In the genomic region with DNA sequence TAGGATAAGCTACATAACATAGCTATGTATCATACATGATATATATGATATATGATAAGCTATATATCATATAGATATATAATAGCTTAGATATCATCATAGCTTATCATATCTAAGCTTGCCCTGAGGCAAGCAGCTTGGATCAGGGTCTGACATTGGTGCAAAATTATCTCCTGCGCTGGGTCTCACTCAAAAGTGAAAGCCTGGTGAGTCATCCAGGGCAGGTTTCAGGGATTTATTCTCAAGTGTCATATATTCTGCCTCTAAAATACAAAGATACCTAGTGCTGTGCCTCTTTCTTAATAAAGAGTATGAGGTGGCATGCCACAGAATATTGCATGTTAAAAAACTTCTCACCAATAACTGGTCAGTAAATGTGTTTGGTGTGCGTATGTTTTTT, we compare ENCODE assay signal across 32 cellular contexts.
"Had no signal": no experiment of that assay in that cellular context is flagged by ENCODE, and none has a peak within 500 bp of the region (broad histone marks: within the 10 kb centered on the region; RNA-seq: fewer than 3 reads in every experiment).

No MANE protein-coding gene starts in this region.

- H3K4me3 ChIP-seq: MG63 had no signal

- H3K36me3 ChIP-seq: MG63 had no signal

- H3K9me3 ChIP-seq: MG63 had no signal

- H3K27me3 ChIP-seq: MG63 had no signal

- DNase-seq: Kasumi-1, MG63, MM.1S, MV-4-11, NCI-H1048, NCI-H1092, NCI-H1092 treated with DMSO at 0.1 percent for 48 hours, NCI-H1105, NCI-H1105 treated with DMSO at 0.1 percent for 48 hours, NCI-H1417, NCI-H1417 treated with DMSO at 0.1 percent for 48 hours, NCI-H1436, NCI-H1436 treated with DMSO at 0.1 percent for 48 hours, NCI-H146, NCI-H1694, NCI-H1694 treated with DMSO at 0.1 percent for 48 hours, NCI-H187, NCI-H187 treated with DMSO at 0.1 percent for 48 hours, NCI-H1930, NCI-H2029, NCI-H2029 treated with DMSO at 0.1 percent for 48 hours, NCI-H2081, NCI-H2081 treated with DMSO at 0.1 percent for 48 hours, NCI-H2107, NCI-H2171, NCI-H2171 treated with DMSO at 0.1 percent for 48 hours, NCI-H2227 treated with DMSO at 0.1 percent for 48 hours, NCI-H226, NCI-H345, NCI-H446 treated with DMSO at 0.1 percent for 48 hours, NCI-H510A, NCI-H510A treated with DMSO at 0.1 percent for 48 hours had no signal
